Comparison of ENCODE assay signal across 13 cellular contexts in the genomic region with DNA sequence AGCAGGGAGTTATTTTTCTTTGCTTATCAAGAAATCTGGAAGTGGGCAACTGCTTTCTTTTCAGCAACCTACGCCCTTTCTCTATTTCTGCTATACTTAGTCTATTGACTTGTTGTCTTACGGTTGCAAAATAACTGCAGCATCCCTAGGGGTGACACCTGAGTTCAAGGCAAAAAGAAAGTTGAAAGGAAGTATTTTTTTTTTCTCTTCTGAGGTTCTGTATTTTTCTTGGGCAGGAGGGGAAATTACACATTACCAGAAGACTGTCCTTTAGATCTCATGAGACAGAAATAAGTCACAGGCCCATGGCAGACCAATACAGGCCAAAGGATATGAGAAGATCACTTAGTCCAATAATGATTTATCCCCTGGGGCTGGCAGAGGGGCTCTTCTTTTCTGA.
DNase-seq lines count a peak whose midpoint lies in the region; ATAC-seq and TF ChIP-seq lines count a peak whose summit lies in the region.
"Had no signal": no experiment of that assay in that cellular context is flagged by ENCODE, and none has a peak within 500 bp of the region (broad histone marks: within the 10 kb centered on the region; RNA-seq: fewer than 3 reads in every experiment).

No MANE protein-coding gene starts in this region.

- H3K27ac Mint-ChIP-seq in activated CD8-positive, alpha-beta T cell treated with anti-CD3 and anti-CD28 coated beads for 36 hours, result peak overlapping the region; percentile 79
- H3K27ac Mint-ChIP-seq: H9 had no signal

- peak; percentile 7 for DNase-seq in GM10248 (ENCODE audit: extremely low spot score)
- peak; percentile 10 for DNase-seq in activated CD8-positive, alpha-beta T cell treated with anti-CD3 and anti-CD28 coated beads for 36 hours
- DNase-seq in inferior parietal cortex (ENCODE audit: extremely low spot score), result no peak
- no peak for DNase-seq in coronary artery (ENCODE audit: low spot score)
- no peak for DNase-seq in Karpas-422
- DNase-seq: foreskin keratinocyte, H9, NCI-H2081, PC-9, T-helper 9 cell had no signal

- intact Hi-C loops in activated CD8-positive, alpha-beta T cell treated with anti-CD3 and anti-CD28 coated beads for 36 hours (cut with micrococcal nuclease), result no loop called here

- CTCF ChIA-PET in GM10248 (lab: Yijun Ruan, JAX), result no interaction called here
- CTCF ChIA-PET in activated CD8-positive, alpha-beta T cell treated with anti-CD3 and anti-CD28 coated beads for 36 hours (lab: Charles Lee), result no interaction called here

- peaks cover 2% of the 10 kb centered on the region for H3K9me3 Mint-ChIP-seq in activated CD8-positive, alpha-beta T cell treated with anti-CD3 and anti-CD28 coated beads for 36 hours

- no peaks in the 10 kb centered on the region for H3K4me1 ChIP-seq in Karpas-422 (ENCODE audit: low read length)
- H3K4me1 ChIP-seq: foreskin keratinocyte had no signal

- peak overlapping the region; percentile 10 for H3K4me3 Mint-ChIP-seq in activated CD8-positive, alpha-beta T cell treated with anti-CD3 and anti-CD28 coated beads for 36 hours
- H3K4me3 Mint-ChIP-seq: H9 had no signal

- peaks cover 52% of the 10 kb centered on the region for H3K4me1 Mint-ChIP-seq in activated CD8-positive, alpha-beta T cell treated with anti-CD3 and anti-CD28 coated beads for 36 hours (ENCODE audit: low read depth)

- H3K9me3 ChIP-seq in Karpas-422 (ENCODE audit: low read length), result peaks cover 1% of the 10 kb centered on the region; the same call in 1 of the 2 replicates

- no peaks in the 10 kb centered on the region for H3K36me3 Mint-ChIP-seq in activated CD8-positive, alpha-beta T cell treated with anti-CD3 and anti-CD28 coated beads for 36 hours (ENCODE audit: low read depth)

- ATAC-seq in GM19395 (IDR thresholded peaks at IDR 0.05; ENCODE audit: unreplicated experiment) (peak; percentile 75), HG03039 (IDR thresholded peaks at IDR 0.05; ENCODE audit: unreplicated experiment) (peak; percentile 44), GM21717 (IDR thresholded peaks at IDR 0.05; ENCODE audit: unreplicated experiment) (no peak)
- peak; percentile 69 for ATAC-seq in activated CD8-positive, alpha-beta T cell treated with anti-CD3 and anti-CD28 coated beads for 36 hours
- ATAC-seq: foreskin keratinocyte had no signal

- no peak overlapping the region for H2AFZ ChIP-seq in Karpas-422 (ENCODE audit: low read length)
- H2AFZ ChIP-seq: PC-9 had no signal

- H3K4me3 ChIP-seq in coronary artery, result no peak overlapping the region
- no peak overlapping the region for H3K4me3 ChIP-seq in Karpas-422 (ENCODE audit: low read length)
- H3K4me3 ChIP-seq: PC-9 had no signal

- H3K27me3 Mint-ChIP-seq in activated CD8-positive, alpha-beta T cell treated with anti-CD3 and anti-CD28 coated beads for 36 hours, result no peaks in the 10 kb centered on the region

- H3K4me2 ChIP-seq in Karpas-422 (ENCODE audit: low read depth, low read length, poor library complexity, severe bottlenecking), result no peak overlapping the region
- H3K4me2 ChIP-seq: PC-9 had no signal

- no peaks in the 10 kb centered on the region for H3K9me2 ChIP-seq in Karpas-422 (replicated peaks; ENCODE audit: insufficient read depth, low read length)

- POLR2A ChIA-PET in GM10248 (lab: Yijun Ruan, JAX), result no interaction called here
- POLR2A ChIA-PET in activated CD8-positive, alpha-beta T cell treated with anti-CD3 and anti-CD28 coated beads for 36 hours (lab: Charles Lee), result no interaction called here

- H3K36me3 ChIP-seq in Karpas-422 (ENCODE audit: insufficient read depth, low read length), result no peaks in the 10 kb centered on the region

- H3K79me2 ChIP-seq in Karpas-422 (ENCODE audit: low read length), result no peaks in the 10 kb centered on the region

- no peak overlapping the region for H3K9ac ChIP-seq in Karpas-422 (ENCODE audit: low read length)

- TF ChIP-seq CTCF in GM10248 (IDR thresholded peaks at IDR 0.05; ENCODE audit: control extremely low read depth, extremely low read depth, low read depth, missing control alignments) (no peak), coronary artery (IDR thresholded peaks at IDR 0.05) (no peak)
- no peak for TF ChIP-seq CTCF in activated CD8-positive, alpha-beta T cell treated with anti-CD3 and anti-CD28 coated beads for 36 hours (IDR thresholded peaks at IDR 0.05)

- no peaks in the 10 kb centered on the region for H4K20me1 ChIP-seq in Karpas-422 (ENCODE audit: insufficient read depth, low read depth, low read length)

- no peaks in the 10 kb centered on the region for H3K27me3 ChIP-seq in Karpas-422 (ENCODE audit: low read length)
- H3K27me3 ChIP-seq: foreskin keratinocyte had no signal

- H3K27ac ChIP-seq in coronary artery, result no peak overlapping the region
- H3K27ac ChIP-seq in Karpas-422 (ENCODE audit: low read length), result no peak overlapping the region
- H3K27ac ChIP-seq: foreskin keratinocyte, PC-9 had no signal

Comparison
In these comparisons a context has a peak if more than half of its experiments do, and no peak if none do; other contexts are left out.
1. DNase-seq: peak in GM10248 (single experiment) and activated CD8-positive, alpha-beta T cell treated with anti-CD3 and anti-CD28 coated beads for 36 hours (single experiment); none in inferior parietal cortex (single experiment), coronary artery (single experiment) and Karpas-422 (single experiment).